14 cellular contexts compared by ENCODE assay signal in genomic region chr1:24047101-24047459, GRCh38.
A peak's percentile ranks its signal among the peaks of the same experiment; 100 is the strongest.
DNase-seq lines count a peak whose midpoint lies in the region; ATAC-seq, FAIRE-seq and TF ChIP-seq lines count a peak whose summit lies in the region.
"Had no signal": no experiment of that assay in that cellular context is flagged by ENCODE, and none has a peak within 500 bp of the region (broad histone marks: within the 10 kb centered on the region; RNA-seq: fewer than 3 reads in every experiment).

No MANE protein-coding gene starts in this region.

- no peaks in the 10 kb centered on the region for H3K36me3 ChIP-seq in PC-9 (ENCODE audit: low read depth)

- no TSS peak for BruUV-seq in PC-9 (replicated peaks; lab: Mats Ljungman, UMichigan)

- no peak for FAIRE-seq in D721Med (lab: Jason Lieb, UNC)
- FAIRE-seq: GM18507 had no signal

- ATAC-seq in omental fat pad (ENCODE audit: low FRiP score) (peak; percentile 73), HG02678 (IDR thresholded peaks at IDR 0.05; ENCODE audit: unreplicated experiment) (no peak)

- no peaks in the 10 kb centered on the region for H3K9me3 ChIP-seq in PC-9 (ENCODE audit: insufficient read depth, low read depth)

- H3K9me2 ChIP-seq in PC-9 (ENCODE audit: insufficient read depth) = no peaks in the 10 kb centered on the region

- peak overlapping the region; percentile 12 for H3K27ac ChIP-seq in PC-9
- H3K27ac ChIP-seq: C4-2B had no signal

- H3K9me3 Mint-ChIP-seq in osteocyte (ENCODE audit: unreplicated experiment) = no peaks in the 10 kb centered on the region

- peaks cover 18% of the 10 kb centered on the region for H3K4me1 Mint-ChIP-seq in osteocyte (ENCODE audit: unreplicated experiment)

- H3K4me2 ChIP-seq in PC-9 = peak overlapping the region; percentile 41

- H3K4me3 Mint-ChIP-seq in osteocyte (ENCODE audit: unreplicated experiment) = no peak overlapping the region

- intact Hi-C loops in PC-9 (cut with micrococcal nuclease; ENCODE audit: unreplicated experiment) = loop anchor here (5.0 kb wide), 1 partner anchor 90 kb away; the partner anchor contains the start of gene PNRC2

- no peak overlapping the region for H3K27ac Mint-ChIP-seq in osteocyte (ENCODE audit: unreplicated experiment)

- no peak overlapping the region for H3K4me3 ChIP-seq in PC-9

- H2AFZ ChIP-seq in PC-9 = no peak overlapping the region

- DNase-seq in AG20443 (ENCODE audit: low spot score) (peak; percentile 86), PC-9 (peak; percentile 32 to 57), fibroblast of gingiva (ENCODE audit: low read depth) (peak; percentile 84), omental fat pad (ENCODE audit: low spot score) (no peak), D721Med (ENCODE audit: insufficient read length, low spot score) (no peak), osteocyte (ENCODE audit: extremely low spot score, unreplicated experiment) (no peak), DMS79 (lab: John Stamatoyannopoulos, UW) (no peak)
- DNase-seq: activated gamma-delta T cell; midbrain; NCI-H510A; stimulated activated CD4-positive, alpha-beta T cell treated with anti-CD3 and anti-CD28 coated beads, Interleukin-4, amount 100 ng/mL, for 24 hours had no signal

- no peaks in the 10 kb centered on the region for H3K27me3 ChIP-seq in PC-9 (ENCODE audit: insufficient read depth, low read depth)

- peaks cover 31% of the 10 kb centered on the region; the same call in 1 of the 2 replicates for H3F3A ChIP-seq in PC-9 (ENCODE audit: insufficient read depth, low read depth)

- POLR2A ChIA-PET in PC-9 (lab: Charles Lee; ENCODE audit: unreplicated experiment) = interaction anchor here (0.6 kb wide), 1 partner anchor 140 kb away, joined by 8 read pairs; no protein-coding TSS in a partner anchor

- H3K4me1 ChIP-seq in PC-9 (replicated peaks; ENCODE audit: insufficient read depth) = peaks cover 36% of the 10 kb centered on the region

- no peaks in the 10 kb centered on the region for H3K79me2 ChIP-seq in PC-9 (ENCODE audit: low read depth)

- H3K36me3 Mint-ChIP-seq in osteocyte (ENCODE audit: unreplicated experiment) = no peaks in the 10 kb centered on the region

- CTCF ChIA-PET in PC-9 (lab: Charles Lee) = interaction anchor here (0.7 kb wide), 1 partner anchor 92 kb away, joined by 3 read pairs; no protein-coding TSS in a partner anchor

- no peaks in the 10 kb centered on the region for H4K20me1 ChIP-seq in PC-9 (ENCODE audit: insufficient read depth)

- TF ChIP-seq CTCF in PC-9 (conservative IDR thresholded peaks at IDR 0.05) (no peak), omental fat pad (IDR thresholded peaks at IDR 0.05) (no peak), D721Med (IDR thresholded peaks at IDR 0.05; ENCODE audit: insufficient read depth, missing control alignments) (no peak), osteocyte (IDR thresholded peaks at IDR 0.05) (no peak)

- H3K27me3 Mint-ChIP-seq in osteocyte (ENCODE audit: unreplicated experiment) = no peaks in the 10 kb centered on the region

Comparison
In these comparisons a context has a peak if more than half of its experiments do, and no peak if none do; other contexts are left out.
1. DNase-seq: peak in AG20443 (single experiment), PC-9 (2 of 2) and fibroblast of gingiva (single experiment); none in omental fat pad (single experiment), D721Med (single experiment), osteocyte (single experiment) and DMS79 (single experiment).